2 cellular contexts compared by ENCODE assay signal in genomic region chr19:14775855-14776254, GRCh38.
TF ChIP-seq lines count a peak whose summit lies in the region.

No MANE protein-coding gene starts in this region.

TF ChIP-seq in HepG2, 621 proteins besides CTCF, POLR2A, EP300 and RAD21:
- no peak for TF ChIP-seq ATF7 (IDR thresholded peaks at IDR 0.05)
- TF ChIP-seq ATF7 (CRISPR knock-in tag; IDR thresholded peaks at IDR 0.05): no peak
- no peak for TF ChIP-seq ZSCAN12 (CRISPR knock-in tag; IDR thresholded peaks at IDR 0.05)
- no peak for TF ChIP-seq ZKSCAN5 (CRISPR knock-in tag; IDR thresholded peaks at IDR 0.05)
- no peak for TF ChIP-seq ZNF547 (CRISPR knock-in tag; IDR thresholded peaks at IDR 0.05)

TF ChIP-seq in WTC11, 78 proteins besides CTCF, POLR2A, EP300 and RAD21:
- TF ChIP-seq E2F4 (CRISPR knock-in tag; IDR thresholded peaks at IDR 0.05; ENCODE audit: borderline replicate concordance, low read depth) (no peak), JUN (CRISPR knock-in tag; IDR thresholded peaks at IDR 0.05) (no peak), USF1 (CRISPR knock-in tag; IDR thresholded peaks at IDR 0.05) (no peak), HMGA2 (CRISPR knock-in tag; IDR thresholded peaks at IDR 0.05) (no peak), ZBTB21 (CRISPR knock-in tag; IDR thresholded peaks at IDR 0.05; ENCODE audit: borderline replicate concordance) (no peak)
- TF ChIP-seq, protein P1, sequence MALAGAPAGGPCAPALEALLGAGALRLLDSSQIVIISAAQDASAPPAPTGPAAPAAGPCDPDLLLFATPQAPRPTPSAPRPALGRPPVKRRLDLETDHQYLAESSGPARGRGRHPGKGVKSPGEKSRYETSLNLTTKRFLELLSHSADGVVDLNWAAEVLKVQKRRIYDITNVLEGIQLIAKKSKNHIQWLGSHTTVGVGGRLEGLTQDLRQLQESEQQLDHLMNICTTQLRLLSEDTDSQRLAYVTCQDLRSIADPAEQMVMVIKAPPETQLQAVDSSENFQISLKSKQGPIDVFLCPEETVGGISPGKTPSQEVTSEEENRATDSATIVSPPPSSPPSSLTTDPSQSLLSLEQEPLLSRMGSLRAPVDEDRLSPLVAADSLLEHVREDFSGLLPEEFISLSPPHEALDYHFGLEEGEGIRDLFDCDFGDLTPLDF (CRISPR knock-in tag; IDR thresholded peaks at IDR 0.05): no peak
- TF ChIP-seq, protein P2, sequence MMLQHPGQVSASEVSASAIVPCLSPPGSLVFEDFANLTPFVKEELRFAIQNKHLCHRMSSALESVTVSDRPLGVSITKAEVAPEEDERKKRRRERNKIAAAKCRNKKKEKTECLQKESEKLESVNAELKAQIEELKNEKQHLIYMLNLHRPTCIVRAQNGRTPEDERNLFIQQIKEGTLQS (CRISPR knock-in tag; conservative IDR thresholded peaks at IDR 0.05): no peak
